Comparison of ENCODE assay signal across 14 cellular contexts in genomic region chr17:57369509-57369945, GRCh38.
DNase-seq lines count a peak whose midpoint lies in the region; ATAC-seq and TF ChIP-seq lines count a peak whose summit lies in the region.
"Had no signal": no experiment of that assay in that cellular context is flagged by ENCODE, and none has a peak within 500 bp of the region (broad histone marks: within the 10 kb centered on the region; RNA-seq: fewer than 3 reads in every experiment).

No MANE protein-coding gene starts in this region.

- CTCF ChIA-PET in SK-N-SH (lab: Yijun Ruan, JAX): interaction anchor here (1.1 to 2.2 kb wide), 6 partner anchors 20 to 176 kb away, joined by 3 to 7 read pairs (median 4); no protein-coding TSS in a partner anchor

- H3K9ac ChIP-seq in SK-N-SH: no peak overlapping the region

- H3K36me3 Mint-ChIP-seq in central memory CD8-positive, alpha-beta T cell (ENCODE audit: insufficient read depth): peaks cover 2% of the 10 kb centered on the region
- H3K36me3 Mint-ChIP-seq in progenitor cell of endocrine pancreas (ENCODE audit: insufficient read depth): peaks cover 7% of the 10 kb centered on the region

- no peak overlapping the region for H3K4me3 Mint-ChIP-seq in central memory CD8-positive, alpha-beta T cell
- H3K4me3 Mint-ChIP-seq in progenitor cell of endocrine pancreas (ENCODE audit: low read depth): peak overlapping the region; percentile 5

- no peak for TF ChIP-seq EP300 in SK-N-SH (IDR thresholded peaks at IDR 0.05; ENCODE audit: borderline replicate concordance in 1 of 2, low read depth in 1 of 2, low read length in 1 of 2)

- peak overlapping the region; percentile 16 for H3K27ac Mint-ChIP-seq in central memory CD8-positive, alpha-beta T cell (ENCODE audit: low read depth)
- peak overlapping the region; percentile 94 for H3K27ac Mint-ChIP-seq in progenitor cell of endocrine pancreas

- no peak for TF ChIP-seq RAD21 in SK-N-SH (IDR thresholded peaks at IDR 0.05; ENCODE audit: low read length)

- H3K79me2 ChIP-seq in SK-N-SH (ENCODE audit: insufficient read depth): no peaks in the 10 kb centered on the region

- H4K20me1 ChIP-seq in SK-N-SH (ENCODE audit: insufficient read depth): no peaks in the 10 kb centered on the region

- no peaks in the 10 kb centered on the region for H3K9me2 ChIP-seq in SK-N-SH

- POLR2A ChIA-PET in SK-N-SH (lab: Yijun Ruan, JAX): no interaction called here

- peaks cover 0 to 49% of the 10 kb centered on the region in 2 experiments; a peak in 3 of 4 replicates for H3K4me1 ChIP-seq in SK-N-SH (ENCODE audit: control insufficient read depth in 1 of 2, insufficient read depth in 2 of 2, low read depth in 1 of 2, low read length in 1 of 2)

- no peak overlapping the region for H3K4me2 ChIP-seq in SK-N-SH

- peaks cover 0 to 12% of the 10 kb centered on the region in 2 experiments for H3K36me3 ChIP-seq in SK-N-SH (replicated peaks in 1 of 2; ENCODE audit: control insufficient read depth in 1 of 2, insufficient read depth in 2 of 2, low read length in 1 of 2)
- H3K36me3 ChIP-seq: upper lobe of left lung had no signal

- H2AFZ ChIP-seq in SK-N-SH (ENCODE audit: low read depth): no peak overlapping the region

- ATAC-seq in SK-N-SH treated with all-trans-retinoic acid at 6 μM for 48 hours: no peak
- peak; percentile 34 for ATAC-seq in HG03571 (IDR thresholded peaks at IDR 0.05; ENCODE audit: unreplicated experiment)
- no peak for ATAC-seq in central memory CD8-positive, alpha-beta T cell (replicated peaks; ENCODE audit: extremely low read depth, poor library complexity, severe bottlenecking)
- no peak for ATAC-seq in GM18520 (IDR thresholded peaks at IDR 0.05; ENCODE audit: unreplicated experiment)

- DNase-seq in SK-N-SH (no peak), progenitor cell of endocrine pancreas (ENCODE audit: low spot score, unreplicated experiment) (no peak), NCI-H128 (lab: John Stamatoyannopoulos, UW; ENCODE audit: unreplicated experiment) (no peak), cerebellum (ENCODE audit: low spot score) (no peak)
- DNase-seq in central memory CD8-positive, alpha-beta T cell (ENCODE audit: low spot score in 2 of 2): no peak
- DNase-seq: activated CD4-positive, alpha-beta T cell treated with anti-CD3 and anti-CD28 coated beads, Interleukin-2, amount 50 U/mL, for 4 hours; central memory CD4-positive, alpha-beta T cell; NCI-H1436; stimulated activated CD4-positive, alpha-beta T cell treated with anti-CD3 and anti-CD28 coated beads, Interleukin-4, amount 100 ng/mL, for 24 hours; upper lobe of left lung had no signal

- TF ChIP-seq CTCF in SK-N-SH (IDR thresholded peaks at IDR 0.05) (no peak), progenitor cell of endocrine pancreas (IDR thresholded peaks at IDR 0.05; ENCODE audit: unreplicated experiment) (no peak)

- peaks cover 4% of the 10 kb centered on the region; the same call in 1 of the 2 replicates for H3K9me3 ChIP-seq in SK-N-SH

- peak overlapping the region in 1 of 2 experiments; percentile 88; a peak in 2 of 4 replicates for H3K27ac ChIP-seq in SK-N-SH (ENCODE audit: low read depth in 2 of 2, low read length in 1 of 2)
- H3K27ac ChIP-seq: 22Rv1 had no signal

- H3K27me3 ChIP-seq in SK-N-SH (ENCODE audit: insufficient read depth): no peaks in the 10 kb centered on the region
- H3K27me3 ChIP-seq: upper lobe of left lung had no signal

- H3K27me3 Mint-ChIP-seq in central memory CD8-positive, alpha-beta T cell: no peaks in the 10 kb centered on the region
- no peaks in the 10 kb centered on the region for H3K27me3 Mint-ChIP-seq in progenitor cell of endocrine pancreas

- H3F3A ChIP-seq in SK-N-SH (replicated peaks; ENCODE audit: insufficient read depth): peaks cover 3% of the 10 kb centered on the region

- H3K4me3 ChIP-seq in SK-N-SH (ENCODE audit: low read depth in 2 of 2, low read length in 1 of 2): no peak overlapping the region
- H3K4me3 ChIP-seq: upper lobe of left lung had no signal

- H3K4me1 Mint-ChIP-seq in central memory CD8-positive, alpha-beta T cell: peaks cover 18% of the 10 kb centered on the region
- H3K4me1 Mint-ChIP-seq in progenitor cell of endocrine pancreas (ENCODE audit: low read depth): peaks cover 70% of the 10 kb centered on the region

- no peaks in the 10 kb centered on the region for H3K9me3 Mint-ChIP-seq in central memory CD8-positive, alpha-beta T cell
- H3K9me3 Mint-ChIP-seq in progenitor cell of endocrine pancreas (ENCODE audit: low read depth): peaks cover 7% of the 10 kb centered on the region

- 73% methylated on average over 2 of the region's 2 CpGs for WGBS in SK-N-SH (ENCODE audit: low lambda C conversion rate)

TF ChIP-seq in SK-N-SH, 30 proteins besides CTCF, POLR2A, EP300 and RAD21:
- TF ChIP-seq GABPA (IDR thresholded peaks at IDR 0.05; ENCODE audit: low read depth) (no peak), ELF1 (IDR thresholded peaks at IDR 0.05) (no peak), CHD2 (IDR thresholded peaks at IDR 0.05; ENCODE audit: low read length, partially characterized antibody) (no peak), TAF1 (IDR thresholded peaks at IDR 0.05; ENCODE audit: borderline replicate concordance, low read depth, low read length) (no peak), TCF12 (IDR thresholded peaks at IDR 0.05) (peak; percentile 16; the same call in 1 of the 2 replicates)

TF ChIP-seq in SK-N-SH treated with all-trans-retinoic acid at 6 μM for 48 hours, 23 proteins besides CTCF, POLR2A, EP300 and RAD21:
- TF ChIP-seq ZFP30 (CRISPR knock-in tag; IDR thresholded peaks at IDR 0.05): no peak
- TF ChIP-seq SNAI2 (CRISPR knock-in tag; IDR thresholded peaks at IDR 0.05): no peak
- no peak for TF ChIP-seq TOX (CRISPR knock-in tag; IDR thresholded peaks at IDR 0.05; ENCODE audit: borderline replicate concordance)
